ENCODE assay signal across 26 cellular contexts in genomic region chr3:57145852-57146251, GRCh38. TPM values are rescaled to one million over a fixed set of nuclear protein-coding genes. Genes with fewer than 3 reads are reported as not detected.
"Had no signal": no experiment of that assay in that cellular context is flagged by ENCODE, and none has a peak within 500 bp of the region (broad histone marks: within the 10 kb centered on the region; RNA-seq: fewer than 3 reads in every experiment).

No MANE protein-coding gene starts in this region.

- H3K36me3 Mint-ChIP-seq: naive thymus-derived CD8-positive, alpha-beta T cell had no signal

- H3K9me3 ChIP-seq: colonic mucosa, esophagus squamous epithelium, gastrocnemius medialis, heart right ventricle, left ventricle myocardium inferior, lower lobe of right lung had no signal

- ATAC-seq: esophagus mucosa; gastrocnemius medialis; left colon; left lobe of liver; lower lobe of right lung; naive thymus-derived CD8-positive, alpha-beta T cell had no signal

- H3K4me3 ChIP-seq: colonic mucosa, dorsolateral prefrontal cortex, esophagus squamous epithelium, gastrocnemius medialis, heart right ventricle, left ventricle myocardium inferior, lower lobe of right lung had no signal

- FAIRE-seq: islet of Langerhans, kidney had no signal

- DNase-seq: colonic mucosa; dermis blood vessel endothelial cell; dorsolateral prefrontal cortex; effector CD4-positive, alpha-beta T cell; effector memory CD4-positive, alpha-beta T cell; erythroblast; esophagus squamous epithelium; foreskin fibroblast; foreskin melanocyte; gastrocnemius medialis; glutamatergic neuron; head of caudate nucleus; heart right ventricle; hippocampal formation; kidney; kidney glomerular epithelial cell; left colon; left ventricle myocardium inferior; lower lobe of right lung; mesenchymal stem cell; midbrain; naive thymus-derived CD8-positive, alpha-beta T cell had no signal

- H3K36me3 ChIP-seq: colonic mucosa, esophagus squamous epithelium, gastrocnemius medialis, heart right ventricle, left ventricle myocardium inferior, lower lobe of right lung had no signal

- H3K9me3 Mint-ChIP-seq: naive thymus-derived CD8-positive, alpha-beta T cell had no signal

- H3K27ac ChIP-seq: colonic mucosa, dorsolateral prefrontal cortex, epithelial cell of prostate, esophagus squamous epithelium, gastrocnemius medialis, heart right ventricle, left ventricle myocardium inferior, lower lobe of right lung had no signal

- H3K4me1 ChIP-seq: colonic mucosa, gastrocnemius medialis, lower lobe of right lung had no signal

- H3K27me3 ChIP-seq: colonic mucosa, dorsolateral prefrontal cortex, esophagus squamous epithelium, gastrocnemius medialis had no signal

- H3K4me3 Mint-ChIP-seq: naive thymus-derived CD8-positive, alpha-beta T cell had no signal

- H3K4me1 Mint-ChIP-seq: naive thymus-derived CD8-positive, alpha-beta T cell had no signal

RNA-seq across cellular contexts. Expression of gene IL17RD, which starts 19.3 kb away (rescaled TPM):
- total RNA-seq: naive thymus-derived CD8-positive, alpha-beta T cell had no signal
- polyA plus RNA-seq: naive thymus-derived CD8-positive, alpha-beta T cell had no signal
